ENCODE assay signal across 23 cellular contexts in genomic region chr6:36339156-36339555, GRCh38. TPM values are rescaled to one million over a fixed set of nuclear protein-coding genes. Genes with fewer than 3 reads are reported as not detected.
"Had no signal": no experiment of that assay in that cellular context is flagged by ENCODE, and none has a peak within 500 bp of the region (broad histone marks: within the 10 kb centered on the region; RNA-seq: fewer than 3 reads in every experiment).

No MANE protein-coding gene starts in this region.

- H3K36me3 ChIP-seq: brain microvascular endothelial cell, cardiac muscle cell had no signal

- DNase-seq: activated CD4-positive, CD25-positive, alpha-beta regulatory T cell; activated CD8-positive, alpha-beta memory T cell treated with anti-CD3 and anti-CD28 coated beads, Interleukin-2, amount 50 U/mL, for 4 hours; activated CD8-positive, alpha-beta T cell treated with anti-CD3 and anti-CD28 coated beads for 36 hours; activated gamma-delta T cell treated with Interleukin-2 at 50 U/mL for 16 hours; activated naive CD4-positive, alpha-beta T cell treated with anti-CD3 and anti-CD28 coated beads, Interleukin-2, amount 10 ng/mL, durations not matched to agents 7 days and 5 days; activated naive CD8-positive, alpha-beta T cell treated with anti-CD3 and anti-CD28 coated beads for 36 hours; activated T-cell treated with anti-CD3 and anti-CD28 coated beads, Interleukin-2, amount 50 U/mL, for 72 hours; brain microvascular endothelial cell; Kasumi-1; NCI-H1048; NCI-H146; NCI-H187 treated with DMSO at 0.1 percent for 48 hours; NCI-H2081 treated with DMSO at 0.1 percent for 48 hours; NCI-H446; NCI-H524; PC-3; SHP77 treated with DMSO at 0.1 percent for 48 hours; T-helper 1 cell had no signal

- ATAC-seq: activated CD8-positive, alpha-beta T cell treated with anti-CD3 and anti-CD28 coated beads for 36 hours; activated T-cell treated with anti-CD3 and anti-CD28 coated beads, Interleukin-2, amount 50 U/mL, for 72 hours; PC-3 had no signal

- H3K9me3 Mint-ChIP-seq: activated CD8-positive, alpha-beta T cell treated with anti-CD3 and anti-CD28 coated beads for 36 hours; activated naive CD4-positive, alpha-beta T cell treated with anti-CD3 and anti-CD28 coated beads, Interleukin-2, amount 10 ng/mL, durations not matched to agents 7 days and 5 days; activated naive CD8-positive, alpha-beta T cell treated with anti-CD3 and anti-CD28 coated beads for 36 hours; activated T-cell treated with anti-CD3 and anti-CD28 coated beads, Interleukin-2, amount 50 U/mL, for 72 hours; activated T-helper 2 cell treated with anti-CD3 and anti-CD28 coated beads, Interferon-gamma antibody, Interleukin-2, Interleukin-4, amounts not matched to agents 10 μg/mL and 5 μg/mL and 100 μg/mL, durations not matched to agents 14 hours and 24 hours and 36 hours had no signal

- H3K27ac ChIP-seq: brain microvascular endothelial cell, cardiac muscle cell, VCaP had no signal

- H3K27ac Mint-ChIP-seq: activated CD8-positive, alpha-beta T cell treated with anti-CD3 and anti-CD28 coated beads for 36 hours; activated naive CD4-positive, alpha-beta T cell treated with anti-CD3 and anti-CD28 coated beads, Interleukin-2, amount 10 ng/mL, durations not matched to agents 7 days and 5 days; activated naive CD8-positive, alpha-beta T cell treated with anti-CD3 and anti-CD28 coated beads for 36 hours; activated T-cell treated with anti-CD3 and anti-CD28 coated beads, Interleukin-2, amount 50 U/mL, for 72 hours; activated T-helper 2 cell treated with anti-CD3 and anti-CD28 coated beads, Interferon-gamma antibody, Interleukin-2, Interleukin-4, amounts not matched to agents 10 μg/mL and 5 μg/mL and 100 μg/mL, durations not matched to agents 14 hours and 24 hours and 36 hours had no signal

- H3K4me3 ChIP-seq: cardiac muscle cell had no signal

- H3K36me3 Mint-ChIP-seq: activated naive CD4-positive, alpha-beta T cell treated with anti-CD3 and anti-CD28 coated beads, Interleukin-2, amount 10 ng/mL, durations not matched to agents 7 days and 5 days; activated naive CD8-positive, alpha-beta T cell treated with anti-CD3 and anti-CD28 coated beads for 36 hours had no signal

- H3K4me3 Mint-ChIP-seq: activated CD8-positive, alpha-beta T cell treated with anti-CD3 and anti-CD28 coated beads for 36 hours; activated naive CD4-positive, alpha-beta T cell treated with anti-CD3 and anti-CD28 coated beads, Interleukin-2, amount 10 ng/mL, durations not matched to agents 7 days and 5 days; activated naive CD8-positive, alpha-beta T cell treated with anti-CD3 and anti-CD28 coated beads for 36 hours; activated T-cell treated with anti-CD3 and anti-CD28 coated beads, Interleukin-2, amount 50 U/mL, for 72 hours had no signal

RNA-seq across cellular contexts. Expression of gene BNIP5, which starts 2.5 kb away (rescaled TPM):
- total RNA-seq: activated CD8-positive, alpha-beta T cell treated with anti-CD3 and anti-CD28 coated beads for 36 hours; activated naive CD8-positive, alpha-beta T cell treated with anti-CD3 and anti-CD28 coated beads for 36 hours; activated T-cell treated with anti-CD3 and anti-CD28 coated beads, Interleukin-2, amount 50 U/mL, for 72 hours; activated T-helper 2 cell treated with anti-CD3 and anti-CD28 coated beads, Interferon-gamma antibody, Interleukin-2, Interleukin-4, amounts not matched to agents 10 μg/mL and 5 μg/mL and 100 μg/mL, durations not matched to agents 14 hours and 24 hours and 36 hours; M059J; PC-3; T-helper 2 cell treated with Interferon-gamma antibody and Interleukin-4, amounts not matched to agents 100 ng/mL and 5 ng/mL, for 36 hours had no signal
- polyA plus RNA-seq: cardiac muscle cell had no signal

RNA-seq across cellular contexts. Expression of gene ETV7, which starts 48.3 kb away (rescaled TPM):
- total RNA-seq: cardiac muscle cell, PC-3 had no signal
